ENCODE assay signal across 31 cellular contexts in genomic region chr13:102814793-102815192, GRCh38.
"Had no signal": no experiment of that assay in that cellular context is flagged by ENCODE, and none has a peak within 500 bp of the region (broad histone marks: within the 10 kb centered on the region; RNA-seq: fewer than 3 reads in every experiment).

No MANE protein-coding gene starts in this region.

- H3K4me2 ChIP-seq: hepatocyte had no signal

- H3K4me3 Mint-ChIP-seq: dendritic cell treated with granulocyte-macrophage colony-stimulating factor and Interleukin-4, amounts not matched to agents 40 ng/mL and 50 ng/mL, for 4 days; endodermal cell; memory B cell; mesothelial cell of epicardium; naive B cell; natural killer cell treated with Interleukin-12 subunit alpha and Interleukin-12 subunit beta and Interleukin-15 and Interleukin-18, amount 100 ng/mL, for 72 hours; neural crest cell; stimulated activated effector memory CD8-positive, alpha-beta T cell treated with anti-CD3 and anti-CD28 coated beads, Interleukin-12 subunit alpha, Interleukin-12 subunit beta, amount 100 ng/mL, for 72 hours had no signal

- DNase-seq: colonic mucosa; effector CD8-positive, alpha-beta T cell; endodermal cell; foreskin keratinocyte; heart left ventricle; kidney; mucosa of descending colon; naive B cell; stimulated activated CD4-positive, alpha-beta T cell treated with anti-CD3 and anti-CD28 coated beads, Interleukin-2, amount 100 ng/mL, for 24 hours; stimulated activated CD4-positive, alpha-beta T cell treated with anti-CD3 and anti-CD28 coated beads, Interleukin-4, amount 100 ng/mL, for 24 hours; stimulated activated naive CD4-positive, alpha-beta T cell treated with Interleukin-2 at 50 U/mL for 16 hours; stomach; thyroid gland; upper lobe of left lung had no signal

- H3K27ac Mint-ChIP-seq: dendritic cell treated with granulocyte-macrophage colony-stimulating factor and Interleukin-4, amounts not matched to agents 40 ng/mL and 50 ng/mL, for 4 days; endodermal cell; memory B cell; naive B cell; natural killer cell treated with Interleukin-12 subunit alpha and Interleukin-12 subunit beta and Interleukin-15 and Interleukin-18, amount 100 ng/mL, for 72 hours had no signal

- FAIRE-seq: kidney, urothelium cell line had no signal

- H3K4me3 ChIP-seq: colonic mucosa, esophagus muscularis mucosa, gastroesophageal sphincter, heart left ventricle, hepatocyte, lung, mucosa of descending colon, stomach, thyroid gland, upper lobe of left lung had no signal

- H3K9me3 Mint-ChIP-seq: dendritic cell treated with granulocyte-macrophage colony-stimulating factor and Interleukin-4, amounts not matched to agents 40 ng/mL and 50 ng/mL, for 4 days; natural killer cell treated with Interleukin-12 subunit alpha and Interleukin-12 subunit beta and Interleukin-15 and Interleukin-18, amount 100 ng/mL, for 72 hours had no signal

- H2AFZ ChIP-seq: hepatocyte, parathyroid adenoma had no signal

- H3K27me3 Mint-ChIP-seq: dendritic cell treated with granulocyte-macrophage colony-stimulating factor and Interleukin-4, amounts not matched to agents 40 ng/mL and 50 ng/mL, for 4 days; memory B cell; naive B cell; natural killer cell treated with Interleukin-12 subunit alpha and Interleukin-12 subunit beta and Interleukin-15 and Interleukin-18, amount 100 ng/mL, for 72 hours; progenitor cell of endocrine pancreas had no signal

- H3K27me3 ChIP-seq: colonic mucosa, esophagus muscularis mucosa, foreskin keratinocyte, gastroesophageal sphincter, heart left ventricle, hepatocyte, neutrophil, stomach, thyroid gland, upper lobe of left lung had no signal

- H3K9ac ChIP-seq: parathyroid adenoma had no signal

- H3K4me1 ChIP-seq: colonic mucosa, parathyroid adenoma, thyroid gland had no signal

- H3K27ac ChIP-seq: colonic mucosa, epithelial cell of prostate, esophagus muscularis mucosa, foreskin keratinocyte, gastroesophageal sphincter, heart left ventricle, hepatocyte, neutrophil, parathyroid adenoma, stomach, thyroid gland, upper lobe of left lung had no signal

- ATAC-seq: foreskin keratinocyte; gastroesophageal sphincter; heart left ventricle; left lobe of liver; mucosa of descending colon; natural killer cell treated with Interleukin-12 subunit alpha and Interleukin-12 subunit beta and Interleukin-15 and Interleukin-18, amount 100 ng/mL, for 72 hours; sciatic nerve; stimulated activated effector memory CD8-positive, alpha-beta T cell treated with anti-CD3 and anti-CD28 coated beads, Interleukin-12 subunit alpha, Interleukin-12 subunit beta, amount 100 ng/mL, for 72 hours had no signal

- H3K4me1 Mint-ChIP-seq: endodermal cell, naive B cell had no signal

- H3K9me3 ChIP-seq: colonic mucosa, mucosa of descending colon, neutrophil, thyroid gland, upper lobe of left lung had no signal

- H3K36me3 ChIP-seq: colonic mucosa, neutrophil had no signal
